ENCODE assay signal across 1 cellular context in the genomic region with DNA sequence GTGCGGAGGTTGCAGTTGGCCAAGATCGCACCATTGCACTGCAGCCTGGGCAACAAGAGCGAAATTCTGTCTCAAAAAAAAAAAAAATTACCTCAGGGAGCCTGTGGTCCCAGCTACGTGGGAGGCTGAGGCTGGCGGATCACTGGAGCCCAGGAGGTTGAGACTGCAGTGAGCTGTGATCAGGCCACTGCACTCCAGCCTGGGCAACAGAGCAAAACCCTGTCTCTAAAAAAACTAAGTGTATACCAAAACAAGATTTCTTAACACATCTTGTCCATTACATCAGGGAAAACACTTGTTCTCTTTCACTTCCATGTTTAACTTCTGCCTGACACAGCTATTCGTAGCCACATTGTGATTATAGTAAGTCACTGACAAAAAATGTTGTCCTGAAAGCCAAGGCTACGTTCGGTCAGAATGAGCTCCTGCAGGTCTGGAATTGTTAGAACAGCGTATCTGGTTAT.
TF ChIP-seq lines count a peak whose summit lies in the region.

No MANE protein-coding gene starts in this region.

TF ChIP-seq in IMR-90, 13 proteins besides CTCF, POLR2A, EP300 and RAD21 (continued from another document):
- TF ChIP-seq, protein P1, sequence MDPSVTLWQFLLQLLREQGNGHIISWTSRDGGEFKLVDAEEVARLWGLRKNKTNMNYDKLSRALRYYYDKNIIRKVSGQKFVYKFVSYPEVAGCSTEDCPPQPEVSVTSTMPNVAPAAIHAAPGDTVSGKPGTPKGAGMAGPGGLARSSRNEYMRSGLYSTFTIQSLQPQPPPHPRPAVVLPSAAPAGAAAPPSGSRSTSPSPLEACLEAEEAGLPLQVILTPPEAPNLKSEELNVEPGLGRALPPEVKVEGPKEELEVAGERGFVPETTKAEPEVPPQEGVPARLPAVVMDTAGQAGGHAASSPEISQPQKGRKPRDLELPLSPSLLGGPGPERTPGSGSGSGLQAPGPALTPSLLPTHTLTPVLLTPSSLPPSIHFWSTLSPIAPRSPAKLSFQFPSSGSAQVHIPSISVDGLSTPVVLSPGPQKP (IDR thresholded peaks at IDR 0.05; ENCODE audit: borderline replicate concordance, low read depth, low read length), result no peak
- no peak for TF ChIP-seq SMC3 (IDR thresholded peaks at IDR 0.05; ENCODE audit: low read depth, low read length)
- TF ChIP-seq, protein P2, sequence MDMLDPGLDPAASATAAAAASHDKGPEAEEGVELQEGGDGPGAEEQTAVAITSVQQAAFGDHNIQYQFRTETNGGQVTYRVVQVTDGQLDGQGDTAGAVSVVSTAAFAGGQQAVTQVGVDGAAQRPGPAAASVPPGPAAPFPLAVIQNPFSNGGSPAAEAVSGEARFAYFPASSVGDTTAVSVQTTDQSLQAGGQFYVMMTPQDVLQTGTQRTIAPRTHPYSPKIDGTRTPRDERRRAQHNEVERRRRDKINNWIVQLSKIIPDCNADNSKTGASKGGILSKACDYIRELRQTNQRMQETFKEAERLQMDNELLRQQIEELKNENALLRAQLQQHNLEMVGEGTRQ (IDR thresholded peaks at IDR 0.05; ENCODE audit: low read depth, low read length), result no peak
- TF ChIP-seq FOS (IDR thresholded peaks at IDR 0.05; ENCODE audit: low read depth, low read length), result no peak
- peak; percentile 56 for TF ChIP-seq RCOR1 (IDR thresholded peaks at IDR 0.05; ENCODE audit: insufficient replicate concordance, low read length)
- no peak for TF ChIP-seq CHD1 (IDR thresholded peaks at IDR 0.05; ENCODE audit: low read depth, low read length)
- TF ChIP-seq BHLHE40 (IDR thresholded peaks at IDR 0.05; ENCODE audit: low read depth, low read length), result no peak; the same call in 1 of the 2 replicates
- TF ChIP-seq NFE2L2 (IDR thresholded peaks at IDR 0.05; ENCODE audit: low read depth, low read length), result peak; percentile 5; the same call in 1 of the 2 replicates
- TF ChIP-seq RFX5 (IDR thresholded peaks at IDR 0.05; ENCODE audit: low read depth, low read length), result no peak
- TF ChIP-seq MXI1 (IDR thresholded peaks at IDR 0.05; ENCODE audit: borderline replicate concordance, low read depth, low read length), result no peak
TF ChIP-seq in IMR-90: peak in this region for 4.
